In the genomic region with DNA sequence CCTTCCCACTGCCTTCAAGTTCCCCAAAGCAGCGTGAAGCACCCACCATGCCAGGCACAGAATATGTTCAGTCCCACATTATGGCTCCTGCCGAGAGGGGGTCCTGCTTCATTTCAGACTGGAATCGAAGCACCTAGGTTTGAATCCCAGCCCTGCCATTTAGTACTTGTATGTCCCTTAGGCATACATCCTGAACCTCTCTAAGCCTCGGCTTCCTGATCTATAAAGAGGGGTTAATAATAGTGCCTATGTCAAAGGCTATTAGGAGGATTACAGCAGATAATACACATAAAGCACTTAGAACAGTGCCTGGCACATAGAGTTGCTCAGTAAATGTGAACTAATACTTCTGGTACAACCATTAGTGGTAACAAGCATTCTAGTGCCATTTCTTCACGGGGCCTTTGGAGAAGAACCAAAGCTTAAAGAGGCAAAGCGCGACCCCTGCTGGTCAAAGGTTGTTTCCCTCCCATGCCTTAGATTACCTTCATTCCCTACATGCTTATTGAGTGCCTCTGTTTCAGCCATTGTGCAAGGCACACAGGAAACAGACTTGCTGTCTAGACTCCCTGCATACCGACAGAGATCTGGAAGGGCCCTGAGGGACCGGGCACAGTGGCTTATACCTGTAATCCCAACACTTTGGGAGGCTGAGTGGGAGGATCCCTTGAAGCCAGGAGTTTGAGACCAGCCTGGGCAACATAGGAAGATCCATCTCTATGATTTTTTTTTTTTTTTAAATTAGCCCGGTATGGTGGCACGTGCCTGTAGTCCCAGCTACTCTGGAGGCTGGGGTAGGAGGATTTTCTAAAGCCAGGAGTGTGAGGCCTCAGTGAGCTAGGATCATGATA, we compare ENCODE assay signal across 8 cellular contexts.
DNase-seq lines count a peak whose midpoint lies in the region; ATAC-seq and TF ChIP-seq lines count a peak whose summit lies in the region.

No MANE protein-coding gene starts in this region.

- no peak overlapping the region for H3K4me3 ChIP-seq in MM.1S (ENCODE audit: low read length)
- no peak overlapping the region for H3K4me3 ChIP-seq in SJSA1
- H3K4me3 ChIP-seq in ovary: no peak overlapping the region
- no peak overlapping the region for H3K4me3 ChIP-seq in tibial artery

- H3K9ac ChIP-seq in MM.1S (ENCODE audit: low read length): no peak overlapping the region

- H3K27ac ChIP-seq in MM.1S (ENCODE audit: low read length): no peak overlapping the region
- H3K27ac ChIP-seq in SJSA1: no peak overlapping the region
- no peak overlapping the region for H3K27ac ChIP-seq in ovary
- H3K27ac ChIP-seq in tibial artery: no peak overlapping the region

- no peak for TF ChIP-seq POLR2A in ovary (IDR thresholded peaks at IDR 0.05)

- TF ChIP-seq EP300 in ovary (IDR thresholded peaks at IDR 0.05): no peak

- H3K27me3 ChIP-seq in MM.1S (replicated peaks; ENCODE audit: insufficient read depth, low read length) (no peaks in the 10 kb centered on the region), SJSA1 (replicated peaks) (no peaks in the 10 kb centered on the region), ovary (no peaks in the 10 kb centered on the region), tibial artery (no peaks in the 10 kb centered on the region)

- H3F3A ChIP-seq in MM.1S (ENCODE audit: insufficient read depth, low read length): no peaks in the 10 kb centered on the region

- no peaks in the 10 kb centered on the region for H3K9me3 ChIP-seq in MM.1S (replicated peaks; ENCODE audit: insufficient read depth, low read length)
- no peaks in the 10 kb centered on the region for H3K9me3 ChIP-seq in SJSA1 (replicated peaks)
- H3K9me3 ChIP-seq in ovary: no peaks in the 10 kb centered on the region
- no peaks in the 10 kb centered on the region for H3K9me3 ChIP-seq in tibial artery

- ATAC-seq in GM21786 (IDR thresholded peaks at IDR 0.05; ENCODE audit: unreplicated experiment): peak; percentile 55

- no peak overlapping the region for H3K4me2 ChIP-seq in MM.1S (ENCODE audit: low read depth, low read length)

- DNase-seq in DMS79 treated with DMSO at 0.1 percent for 48 hours (lab: John Stamatoyannopoulos, UW) (peak; percentile 47), MM.1S (peak; percentile 76), SJSA1 (ENCODE audit: low read depth in 1 of 2, low spot score in 2 of 2) (peak; percentile 78 to 89), globus pallidus (ENCODE audit: low spot score) (peak; percentile 69), ovary (peak; percentile 77 to 92 (median 89)), tibial artery (peak; percentile 88)
- DNase-seq in activated effector memory CD4-positive, alpha-beta T cell treated with anti-CD3 and anti-CD28 coated beads, Interleukin-2, amount 50 U/mL, for 16 hours: peak; percentile 93

- no peaks in the 10 kb centered on the region for H3K4me1 ChIP-seq in MM.1S (ENCODE audit: low read length)
- peaks cover 9% of the 10 kb centered on the region for H3K4me1 ChIP-seq in SJSA1 (replicated peaks)
- peaks cover 16% of the 10 kb centered on the region for H3K4me1 ChIP-seq in ovary (ENCODE audit: insufficient read depth)
- H3K4me1 ChIP-seq in tibial artery: no peaks in the 10 kb centered on the region

- 35 to 42% (median 37%) methylated on average over 11 of the region's 11 CpGs for WGBS in ovary, 3 donors

- intact Hi-C loops in ovary (cut with DNase I): loop anchor here (1.0 to 10.0 kb wide), 4 partner anchors 94 to 191 kb away; a partner anchor contains a TSS
- intact Hi-C loops in tibial artery (cut with DNase I; ENCODE audit: low total_unique reads): loop anchor here (1.0 to 5.0 kb wide), 2 partner anchors 96 to 192 kb away; a partner anchor contains a TSS

- H3K9me2 ChIP-seq in MM.1S (replicated peaks; ENCODE audit: insufficient read depth, low read length): no peaks in the 10 kb centered on the region

- H2AFZ ChIP-seq in MM.1S (ENCODE audit: low read length): no peak overlapping the region

- H4K20me1 ChIP-seq in MM.1S (ENCODE audit: insufficient read depth, low read length): no peaks in the 10 kb centered on the region

- TF ChIP-seq CTCF in MM.1S (IDR thresholded peaks at IDR 0.05; ENCODE audit: low read length) (peak; percentile 85), ovary (IDR thresholded peaks at IDR 0.05) (peak; percentile 78 to 88 (median 82)), tibial artery (IDR thresholded peaks at IDR 0.05) (peak; percentile 78 to 92)

- H3K79me2 ChIP-seq in MM.1S (ENCODE audit: low read length): no peaks in the 10 kb centered on the region

- H3K36me3 ChIP-seq in MM.1S (replicated peaks; ENCODE audit: insufficient read depth, low read length) (no peaks in the 10 kb centered on the region; the same call in 1 of the 2 replicates), SJSA1 (no peaks in the 10 kb centered on the region), ovary (no peaks in the 10 kb centered on the region), tibial artery (peaks cover 0 to 18% (median 2%) of the 10 kb centered on the region in 3 donors)
